ENCODE assay signal across 23 cellular contexts in genomic region chr12:123690191-123690840, GRCh38. TPM values are rescaled to one million over a fixed set of nuclear protein-coding genes. Genes with fewer than 3 reads are reported as not detected.
DNase-seq lines count a peak whose midpoint lies in the region; ATAC-seq, FAIRE-seq and TF ChIP-seq lines count a peak whose summit lies in the region.
"Had no signal": no experiment of that assay in that cellular context is flagged by ENCODE, and none has a peak within 500 bp of the region (broad histone marks: within the 10 kb centered on the region; RNA-seq: fewer than 3 reads in every experiment).

No MANE protein-coding gene starts in this region.

- no peaks in the 10 kb centered on the region for H3K79me2 ChIP-seq in mammary epithelial cell (ENCODE audit: insufficient read depth, low read length)

- no peak for FAIRE-seq in bronchial epithelial cell (lab: Jason Lieb, UNC)
- FAIRE-seq: A204.1, D721Med, GM19239 had no signal

- CTCF ChIA-PET in mammary epithelial cell (lab: Charles Lee; ENCODE audit: low non-redundant PET): no interaction called here

- H3K27me3 ChIP-seq in mammary epithelial cell (ENCODE audit: insufficient read depth, low read length) (no peaks in the 10 kb centered on the region), breast epithelium (no peaks in the 10 kb centered on the region), bronchial epithelial cell (ENCODE audit: control insufficient read depth, insufficient read depth, low read length) (no peaks in the 10 kb centered on the region), foreskin keratinocyte (no peaks in the 10 kb centered on the region)
- H3K27me3 ChIP-seq: BLaER1 had no signal

- dilution Hi-C loops in mammary epithelial cell (cut with HindIII; ENCODE audit: low sequenced_read_pairs): no loop called here

- peaks cover 3% of the 10 kb centered on the region for H3K36me3 ChIP-seq in mammary epithelial cell (ENCODE audit: insufficient read depth, low read length)
- H3K36me3 ChIP-seq in breast epithelium: peaks cover 7% of the 10 kb centered on the region
- peaks cover 2% of the 10 kb centered on the region for H3K36me3 ChIP-seq in bronchial epithelial cell (ENCODE audit: control insufficient read depth, insufficient read depth, low read length)

- BruUV-seq in mammary epithelial cell (replicated peaks; lab: Mats Ljungman, UMichigan): no TSS peak

- WGBS in mammary epithelial cell (ENCODE audit: low coverage, missing lambda C conversion rate): 50% methylated on average over 8 of the region's 8 CpGs

- H3K4me1 ChIP-seq in mammary epithelial cell (ENCODE audit: insufficient read depth, low read length): no peaks in the 10 kb centered on the region
- H3K4me1 ChIP-seq in breast epithelium: no peaks in the 10 kb centered on the region
- H3K4me1 ChIP-seq in foreskin keratinocyte: peaks cover 5% of the 10 kb centered on the region
- H3K4me1 ChIP-seq: BLaER1 had no signal

- no peak overlapping the region for H3K9ac ChIP-seq in mammary epithelial cell (ENCODE audit: insufficient read depth, low read length)
- H3K9ac ChIP-seq: BLaER1 had no signal

- H3K9me3 ChIP-seq in mammary epithelial cell (replicated peaks; ENCODE audit: insufficient read depth, low read length) (no peaks in the 10 kb centered on the region), breast epithelium (no peaks in the 10 kb centered on the region)
- H3K9me3 ChIP-seq: BLaER1 had no signal

- ATAC-seq in foreskin keratinocyte (peak; percentile 57), GM19463 (IDR thresholded peaks at IDR 0.05; ENCODE audit: unreplicated experiment) (no peak)
- ATAC-seq: GM12878, GM23338, HCT116 had no signal

- H3K4me3 ChIP-seq in mammary epithelial cell (replicated peaks in 1 of 3; ENCODE audit: insufficient read depth in 1 of 3, low read depth in 2 of 3, low read length in 3 of 3) (no peak overlapping the region), breast epithelium (no peak overlapping the region), bronchial epithelial cell (ENCODE audit: low read depth, low read length) (no peak overlapping the region)
- H3K4me3 ChIP-seq: BLaER1, GM12878, GM23338 had no signal

- TF ChIP-seq CTCF in mammary epithelial cell (conservative IDR thresholded peaks at IDR 0.05 in 1 of 2, IDR thresholded peaks at IDR 0.05 in 1 of 2; ENCODE audit: extremely low read depth in 1 of 2, insufficient read depth in 1 of 2, low read depth in 1 of 2, low read length in 2 of 2) (no peak), breast epithelium (IDR thresholded peaks at IDR 0.05) (no peak), bronchial epithelial cell (IDR thresholded peaks at IDR 0.05; ENCODE audit: insufficient read depth, low read length, severe bottlenecking) (no peak), foreskin keratinocyte (conservative IDR thresholded peaks at IDR 0.05) (no peak)

- no peaks in the 10 kb centered on the region for H4K20me1 ChIP-seq in mammary epithelial cell (ENCODE audit: insufficient read depth, low read length)
- H4K20me1 ChIP-seq: BLaER1 had no signal

- no peak overlapping the region for H3K4me2 ChIP-seq in mammary epithelial cell (ENCODE audit: insufficient read depth, low read depth, low read length)
- H3K4me2 ChIP-seq: BLaER1, GM23338 had no signal

- intact Hi-C loops in mammary epithelial cell (cut with micrococcal nuclease): no loop called here
- intact Hi-C loops in breast epithelium (cut with DNase I; ENCODE audit: low total_unique reads): no loop called here

- no peak overlapping the region for H2AFZ ChIP-seq in mammary epithelial cell (ENCODE audit: low read depth, low read length)
- H2AFZ ChIP-seq: GM23338 had no signal

- DNase-seq in mammary epithelial cell (peak; percentile 19), breast epithelium (ENCODE audit: low spot score in 2 of 2) (no peak), bronchial epithelial cell (ENCODE audit: low read depth) (peak; percentile 82), foreskin keratinocyte (peak; percentile 65 to 86), NCI-H2227 (lab: John Stamatoyannopoulos, UW; ENCODE audit: unreplicated experiment) (no peak), NCI-H524 (lab: John Stamatoyannopoulos, UW) (no peak)
- DNase-seq in stimulated activated CD4-positive, alpha-beta T cell treated with anti-CD3 and anti-CD28 coated beads, Interleukin-4, amount 100 ng/mL, for 24 hours: no peak
- DNase-seq: CD4-positive, alpha-beta T cell; CD8-positive, alpha-beta memory T cell; DMS 273 treated with DMSO at 0.1 percent for 48 hours; DMS79; EL; GDM1; H9 had no signal

- in situ Hi-C loops in mammary epithelial cell (cut with MboI; ENCODE audit: low sequenced_read_pairs in 2 of 2): no loop called here

- H3K27ac ChIP-seq in mammary epithelial cell (ENCODE audit: insufficient read depth, low read depth, low read length) (no peak overlapping the region), breast epithelium (no peak overlapping the region), foreskin keratinocyte (no peak overlapping the region)
- H3K27ac ChIP-seq: 22Rv1, BLaER1 had no signal

- TF ChIP-seq POLR2A in breast epithelium (IDR thresholded peaks at IDR 0.05): no peak

RNA-seq across cellular contexts. Expression of gene TCTN2, which starts 19.4 kb away (rescaled TPM):
- 10 to 100 TPM in 1 of 2 donors, 1 to 10 TPM in 1; 8.8 to 19.2 TPM for total RNA-seq in mammary epithelial cell
- polyA plus RNA-seq in mammary epithelial cell: 9.7 TPM
- 34.8 TPM for polyA minus RNA-seq in mammary epithelial cell
- total RNA-seq in breast epithelium: 10 to 100 TPM; 11.5 to 22.2 (median 13.1) TPM
- total RNA-seq in bronchial epithelial cell: 3.9 and 5.4 TPM in 2 replicates
- total RNA-seq in foreskin keratinocyte: 8.4 and 8.8 TPM in 2 replicates
- 4.6 TPM in 2 replicates for polyA plus RNA-seq in foreskin keratinocyte

RNA-seq across cellular contexts. Expression of gene ATP6V0A2, which starts 21.8 kb away (rescaled TPM):
- total RNA-seq in mammary epithelial cell: 10 to 100 TPM; 31.0 to 32.3 TPM
- polyA plus RNA-seq in mammary epithelial cell: 14.7 TPM
- 101 TPM for polyA minus RNA-seq in mammary epithelial cell
- 10 to 100 TPM; 23.0 to 27.7 (median 26.2) TPM for total RNA-seq in breast epithelium
- 18.2 TPM in 2 replicates for total RNA-seq in bronchial epithelial cell
- total RNA-seq in foreskin keratinocyte: 12.6 and 13.3 TPM in 2 replicates
- 5.4 and 6.4 TPM in 2 replicates for polyA plus RNA-seq in foreskin keratinocyte

RNA-seq across cellular contexts. Expression of gene GTF2H3, which starts 56.7 kb away (rescaled TPM):
- total RNA-seq in mammary epithelial cell (10 to 100 TPM; 58.7 to 64.9 TPM), breast epithelium (10 to 100 TPM; 13.0 to 28.1 (median 23.3) TPM), bronchial epithelial cell (38.7 and 39.2 TPM in 2 replicates), foreskin keratinocyte (39.6 and 42.5 TPM in 2 replicates)
- polyA plus RNA-seq in mammary epithelial cell (46.4 TPM), foreskin keratinocyte (10.8 and 13.3 TPM in 2 replicates)
- polyA minus RNA-seq in mammary epithelial cell: 38.3 TPM

RNA-seq across cellular contexts. Expression of gene EIF2B1, which starts 56.8 kb away (rescaled TPM):
- total RNA-seq in mammary epithelial cell: 10 to 100 TPM; 32.0 to 42.5 TPM
- polyA plus RNA-seq in mammary epithelial cell: 29.6 TPM
- 11.9 TPM for polyA minus RNA-seq in mammary epithelial cell
- total RNA-seq in breast epithelium: 100 to 1,000 TPM; 133 to 162 (median 147) TPM
- total RNA-seq in bronchial epithelial cell: 36.4 and 47.4 TPM in 2 replicates
- total RNA-seq in foreskin keratinocyte: 32.3 and 35.8 TPM in 2 replicates
- polyA plus RNA-seq in foreskin keratinocyte: 30.1 and 33.5 TPM in 2 replicates

Comparison
In these comparisons a context has a peak if more than half of its experiments do, and no peak if none do; other contexts are left out.
1. DNase-seq: peak in mammary epithelial cell (single experiment), bronchial epithelial cell (single experiment) and foreskin keratinocyte (2 of 2); none in breast epithelium (0 of 2), NCI-H2227 (single experiment), NCI-H524 (0 of 2) and stimulated activated CD4-positive, alpha-beta T cell treated with anti-CD3 and anti-CD28 coated beads, Interleukin-4, amount 100 ng/mL, for 24 hours (single experiment).